1 cellular context compared by ENCODE assay signal in genomic region chr11:5151713-5152153, GRCh38.
A peak's percentile ranks its signal among the peaks of the same experiment; 100 is the strongest.
TF ChIP-seq lines count a peak whose summit lies in the region.

No MANE protein-coding gene starts in this region.

TF ChIP-seq in K562, 482 proteins besides CTCF, POLR2A, EP300 and RAD21 (continued from another document and continues in another):
- peak; percentile 28; the same call in 1 of the 2 replicates for TF ChIP-seq ZNF239 (CRISPR knock-in tag; IDR thresholded peaks at IDR 0.05)
- TF ChIP-seq FOXJ3 (CRISPR knock-in tag; IDR thresholded peaks at IDR 0.05), result no peak
- TF ChIP-seq STAG1 (CRISPR knock-in tag; IDR thresholded peaks at IDR 0.05; ENCODE audit: borderline replicate concordance), result no peak
- no peak for TF ChIP-seq ESRRB (CRISPR knock-in tag; IDR thresholded peaks at IDR 0.05; ENCODE audit: borderline replicate concordance)
- TF ChIP-seq CBFA2T3 (IDR thresholded peaks at IDR 0.05), result peak; percentile 99
- peak; percentile 67; the same call in 1 of the 2 replicates for TF ChIP-seq MECOM (CRISPR knock-in tag; IDR thresholded peaks at IDR 0.05)
- no peak for TF ChIP-seq RFX5 (IDR thresholded peaks at IDR 0.05; ENCODE audit: low read depth, low read length)
- no peak for TF ChIP-seq ETV6 (IDR thresholded peaks at IDR 0.05; ENCODE audit: borderline replicate concordance in 1 of 2, low read depth in 2 of 2, low read length in 1 of 2)
- TF ChIP-seq ETV6 (CRISPR knock-in tag; IDR thresholded peaks at IDR 0.05; ENCODE audit: borderline replicate concordance), result no peak
- no peak for TF ChIP-seq ZFPM2 (CRISPR knock-in tag; IDR thresholded peaks at IDR 0.05)
- no peak for TF ChIP-seq ZNF311 (CRISPR knock-in tag; IDR thresholded peaks at IDR 0.05)
- no peak for TF ChIP-seq SAFB2 (IDR thresholded peaks at IDR 0.05; ENCODE audit: borderline replicate concordance, low read depth, low read length, severe bottlenecking)
- TF ChIP-seq POLR3G (IDR thresholded peaks at IDR 0.05; ENCODE audit: extremely low read depth, insufficient read length, insufficient replicate concordance), result no peak
- no peak for TF ChIP-seq PRDM10 (IDR thresholded peaks at IDR 0.05; ENCODE audit: partially characterized antibody)
- TF ChIP-seq CTBP1 (IDR thresholded peaks at IDR 0.05; ENCODE audit: borderline replicate concordance), result peak; percentile 68; the same call in 1 of the 2 replicates
- TF ChIP-seq CCAR2 (IDR thresholded peaks at IDR 0.05; ENCODE audit: low read depth, low read length), result no peak
- no peak for TF ChIP-seq ZNF740 (CRISPR knock-in tag; IDR thresholded peaks at IDR 0.05)
- no peak for TF ChIP-seq ZNF740 (tag; IDR thresholded peaks at IDR 0.05)
- no peak for TF ChIP-seq MLLT1 (IDR thresholded peaks at IDR 0.05)
- TF ChIP-seq ELK3 (CRISPR knock-in tag; IDR thresholded peaks at IDR 0.05), result no peak
- TF ChIP-seq DLX4 (CRISPR knock-in tag; IDR thresholded peaks at IDR 0.05), result no peak
- TF ChIP-seq HMBOX1 (IDR thresholded peaks at IDR 0.05), result peak; percentile 86
- TF ChIP-seq ATF2 (CRISPR knock-in tag; IDR thresholded peaks at IDR 0.05), result no peak
- no peak for TF ChIP-seq ZNF707 (CRISPR knock-in tag; conservative IDR thresholded peaks at IDR 0.05)
- peak; percentile 58 for TF ChIP-seq EP400 (IDR thresholded peaks at IDR 0.05)
- TF ChIP-seq GTF2E2 (tag; IDR thresholded peaks at IDR 0.05), result no peak; the same call in 1 of the 2 replicates
- TF ChIP-seq PREB (CRISPR knock-in tag; IDR thresholded peaks at IDR 0.05), result no peak
- TF ChIP-seq CCNT2 (IDR thresholded peaks at IDR 0.05; ENCODE audit: borderline replicate concordance, extremely low read depth, insufficient read length, low read depth, low read length), result peak; percentile 61
- no peak for TF ChIP-seq SLC30A9 (CRISPR knock-in tag; IDR thresholded peaks at IDR 0.05)
- no peak for TF ChIP-seq IRF9 (tag; IDR thresholded peaks at IDR 0.05)
- TF ChIP-seq EZH2 (IDR thresholded peaks at IDR 0.05; ENCODE audit: borderline replicate concordance, low read depth, low read length), result no peak
- TF ChIP-seq IRF2 (CRISPR knock-in tag; IDR thresholded peaks at IDR 0.05), result no peak
- no peak for TF ChIP-seq ZNF12 (CRISPR knock-in tag; IDR thresholded peaks at IDR 0.05)
- peak; percentile 86 for TF ChIP-seq PHB2 (IDR thresholded peaks at IDR 0.05; ENCODE audit: low read depth)
- no peak for TF ChIP-seq RBM34 (IDR thresholded peaks at IDR 0.05; ENCODE audit: borderline replicate concordance, insufficient read depth, low read length)
- TF ChIP-seq THAP7 (CRISPR knock-in tag; IDR thresholded peaks at IDR 0.05), result no peak
- TF ChIP-seq THRAP3 (IDR thresholded peaks at IDR 0.05; ENCODE audit: borderline replicate concordance), result 0 out of 2 replicates have a peak, but pooled peaks have one; percentile 14
- TF ChIP-seq KLF10 (CRISPR knock-in tag; IDR thresholded peaks at IDR 0.05), result no peak
- TF ChIP-seq CREB3 (tag; conservative IDR thresholded peaks at IDR 0.05; ENCODE audit: low read depth), result peak; percentile 65; the same call in 1 of the 2 replicates
- TF ChIP-seq ARID3B (CRISPR knock-in tag; IDR thresholded peaks at IDR 0.05; ENCODE audit: borderline replicate concordance), result no peak
- no peak for TF ChIP-seq GTF3C2 (IDR thresholded peaks at IDR 0.05; ENCODE audit: borderline replicate concordance, extremely low read depth, insufficient read length)
- no peak for TF ChIP-seq TBP (optimal IDR thresholded peaks at IDR 0.05; ENCODE audit: low read depth, low read length)
- TF ChIP-seq FOXM1 (IDR thresholded peaks at IDR 0.05; ENCODE audit: low read depth), result peak; percentile 92
- no peak for TF ChIP-seq FOXM1 (CRISPR knock-in tag; IDR thresholded peaks at IDR 0.05; ENCODE audit: low read depth)
- no peak for TF ChIP-seq RBM25 (IDR thresholded peaks at IDR 0.05; ENCODE audit: low read depth, low read length, severe bottlenecking)
